Comparison of ENCODE assay signal across 9 cellular contexts in the genomic region with DNA sequence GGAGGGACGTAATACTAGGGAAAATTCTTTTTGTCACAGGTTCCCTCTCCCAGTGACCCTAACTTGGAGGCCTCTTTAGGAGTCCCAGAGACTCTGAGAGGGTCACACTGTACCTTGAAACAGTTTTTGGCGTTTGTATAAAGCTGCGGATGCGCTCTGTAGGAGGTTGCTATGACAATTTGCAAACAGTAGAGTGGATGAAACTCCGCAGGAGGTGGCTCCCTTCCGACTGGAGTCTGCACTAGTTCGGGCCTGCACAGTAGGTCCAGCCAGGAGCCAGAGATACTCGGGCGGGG. TPM values are rescaled to one million over a fixed set of nuclear protein-coding genes. Genes with fewer than 3 reads are reported as not detected.
DNase-seq lines count a peak whose midpoint lies in the region; ATAC-seq and TF ChIP-seq lines count a peak whose summit lies in the region.
"Had no signal": no experiment of that assay in that cellular context is flagged by ENCODE, and none has a peak within 500 bp of the region (broad histone marks: within the 10 kb centered on the region; RNA-seq: fewer than 3 reads in every experiment).

No MANE protein-coding gene starts in this region.

- no peak overlapping the region for H3K4me3 ChIP-seq in right atrium auricular region
- H3K4me3 ChIP-seq in skeletal muscle satellite cell (ENCODE audit: low read length): no peak overlapping the region

- H3K27me3 ChIP-seq in right atrium auricular region (no peaks in the 10 kb centered on the region), skeletal muscle satellite cell (ENCODE audit: control insufficient read depth, insufficient read depth, low read length) (no peaks in the 10 kb centered on the region)

- no peaks in the 10 kb centered on the region; the same call in 1 of the 2 replicates for H3K27me3 Mint-ChIP-seq in WTC11 (ENCODE audit: low read depth)

- ATAC-seq in WTC11: no peak; the same call in 1 of the 2 replicates

- H3K36me3 Mint-ChIP-seq in WTC11: peaks cover 3% of the 10 kb centered on the region

- peak overlapping the region; percentile 95 for H3K4me3 Mint-ChIP-seq in WTC11

- no peaks in the 10 kb centered on the region for H3K9me3 ChIP-seq in right atrium auricular region
- no peaks in the 10 kb centered on the region for H3K9me3 ChIP-seq in skeletal muscle satellite cell (replicated peaks; ENCODE audit: low read length)
- H3K9me3 ChIP-seq: neutrophil had no signal

- peak overlapping the region; percentile 97 for H3K4me2 ChIP-seq in skeletal muscle satellite cell (ENCODE audit: low read length)

- H3K36me3 ChIP-seq in right atrium auricular region (peaks cover 15% of the 10 kb centered on the region), skeletal muscle satellite cell (ENCODE audit: insufficient read depth, low read length) (no peaks in the 10 kb centered on the region)
- H3K36me3 ChIP-seq: neutrophil had no signal

- peaks cover 29% of the 10 kb centered on the region for H3K4me1 Mint-ChIP-seq in WTC11

- peak overlapping the region; percentile 90 for H3K9ac ChIP-seq in skeletal muscle satellite cell (ENCODE audit: low read depth, low read length)

- peaks cover 6% of the 10 kb centered on the region; the same call in 1 of the 2 replicates for H3K9me3 Mint-ChIP-seq in WTC11

- H3K4me1 ChIP-seq in right atrium auricular region: peaks cover 0 to 26% of the 10 kb centered on the region in 2 donors
- H3K4me1 ChIP-seq in skeletal muscle satellite cell (ENCODE audit: control insufficient read depth, insufficient read depth, low read length): peaks cover 30% of the 10 kb centered on the region

- H3K27ac ChIP-seq in right atrium auricular region: peak overlapping the region; percentile 95 to 99
- H3K27ac ChIP-seq: neutrophil had no signal

- TF ChIP-seq CTCF in WTC11 (IDR thresholded peaks at IDR 0.05) (no peak), right atrium auricular region (IDR thresholded peaks at IDR 0.05) (no peak)

- POLR2A ChIA-PET in WTC11 (lab: Charles Lee): interaction anchor here (1.0 to 1.5 kb wide), 4 partner anchors 12 to 291 kb away, joined by 3 to 5 read pairs (median 4); no protein-coding TSS in a partner anchor

- peak; percentile 47 for DNase-seq in NCI-H345 (lab: John Stamatoyannopoulos, UW)
- DNase-seq in NCI-H345 treated with DMSO at 0.1 percent for 48 hours (lab: John Stamatoyannopoulos, UW; ENCODE audit: unreplicated experiment): no peak
- DNase-seq in WTC11 (ENCODE audit: low spot score): peak; percentile 26
- no peak for DNase-seq in right atrium auricular region (ENCODE audit: low spot score)
- DNase-seq in NK-92 treated with Interleukin-12 subunit alpha and Interleukin-12 subunit beta, amount 100 ng/mL, for 24 hours (lab: John Stamatoyannopoulos, UW): no peak
- DNase-seq in stimulated activated naive CD4-positive, alpha-beta T cell treated with Interleukin-2 at 50 U/mL for 16 hours (lab: John Stamatoyannopoulos, UW): no peak
- DNase-seq in CD1c-positive myeloid dendritic cell (ENCODE audit: extremely low spot score): no peak

- peak overlapping the region; percentile 81; the same call in 1 of the 2 replicates for H3K27ac Mint-ChIP-seq in WTC11

- CTCF ChIA-PET in WTC11 (lab: Charles Lee): interaction anchor here (0.8 to 1.7 kb wide), 7 partner anchors 8 to 296 kb away, joined by 3 to 6 read pairs (median 3); no protein-coding TSS in a partner anchor

TF ChIP-seq in WTC11, 78 proteins besides CTCF, POLR2A, EP300 and RAD21:
- TF ChIP-seq ZNF423 (CRISPR knock-in tag; IDR thresholded peaks at IDR 0.05): no peak
- no peak for TF ChIP-seq NFE2L1 (CRISPR knock-in tag; IDR thresholded peaks at IDR 0.05)
- TF ChIP-seq, protein P1, sequence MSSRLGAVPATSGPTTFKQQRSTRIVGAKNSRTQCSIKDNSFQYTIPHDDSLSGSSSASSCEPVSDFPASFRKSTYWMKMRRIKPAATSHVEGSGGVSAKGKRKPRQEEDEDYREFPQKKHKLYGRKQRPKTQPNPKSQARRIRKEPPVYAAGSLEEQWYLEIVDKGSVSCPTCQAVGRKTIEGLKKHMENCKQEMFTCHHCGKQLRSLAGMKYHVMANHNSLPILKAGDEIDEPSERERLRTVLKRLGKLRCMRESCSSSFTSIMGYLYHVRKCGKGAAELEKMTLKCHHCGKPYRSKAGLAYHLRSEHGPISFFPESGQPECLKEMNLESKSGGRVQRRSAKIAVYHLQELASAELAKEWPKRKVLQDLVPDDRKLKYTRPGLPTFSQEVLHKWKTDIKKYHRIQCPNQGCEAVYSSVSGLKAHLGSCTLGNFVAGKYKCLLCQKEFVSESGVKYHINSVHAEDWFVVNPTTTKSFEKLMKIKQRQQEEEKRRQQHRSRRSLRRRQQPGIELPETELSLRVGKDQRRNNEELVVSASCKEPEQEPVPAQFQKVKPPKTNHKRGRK (CRISPR knock-in tag; IDR thresholded peaks at IDR 0.05; ENCODE audit: borderline replicate concordance): no peak
- peak; percentile 85; the same call in 1 of the 2 replicates for TF ChIP-seq ZNF121 (CRISPR knock-in tag; IDR thresholded peaks at IDR 0.05)
- no peak for TF ChIP-seq FOXJ3 (CRISPR knock-in tag; IDR thresholded peaks at IDR 0.05; ENCODE audit: borderline replicate concordance)
- no peak for TF ChIP-seq ZNF263 (CRISPR knock-in tag; IDR thresholded peaks at IDR 0.05; ENCODE audit: low read depth)
- TF ChIP-seq, protein P2, sequence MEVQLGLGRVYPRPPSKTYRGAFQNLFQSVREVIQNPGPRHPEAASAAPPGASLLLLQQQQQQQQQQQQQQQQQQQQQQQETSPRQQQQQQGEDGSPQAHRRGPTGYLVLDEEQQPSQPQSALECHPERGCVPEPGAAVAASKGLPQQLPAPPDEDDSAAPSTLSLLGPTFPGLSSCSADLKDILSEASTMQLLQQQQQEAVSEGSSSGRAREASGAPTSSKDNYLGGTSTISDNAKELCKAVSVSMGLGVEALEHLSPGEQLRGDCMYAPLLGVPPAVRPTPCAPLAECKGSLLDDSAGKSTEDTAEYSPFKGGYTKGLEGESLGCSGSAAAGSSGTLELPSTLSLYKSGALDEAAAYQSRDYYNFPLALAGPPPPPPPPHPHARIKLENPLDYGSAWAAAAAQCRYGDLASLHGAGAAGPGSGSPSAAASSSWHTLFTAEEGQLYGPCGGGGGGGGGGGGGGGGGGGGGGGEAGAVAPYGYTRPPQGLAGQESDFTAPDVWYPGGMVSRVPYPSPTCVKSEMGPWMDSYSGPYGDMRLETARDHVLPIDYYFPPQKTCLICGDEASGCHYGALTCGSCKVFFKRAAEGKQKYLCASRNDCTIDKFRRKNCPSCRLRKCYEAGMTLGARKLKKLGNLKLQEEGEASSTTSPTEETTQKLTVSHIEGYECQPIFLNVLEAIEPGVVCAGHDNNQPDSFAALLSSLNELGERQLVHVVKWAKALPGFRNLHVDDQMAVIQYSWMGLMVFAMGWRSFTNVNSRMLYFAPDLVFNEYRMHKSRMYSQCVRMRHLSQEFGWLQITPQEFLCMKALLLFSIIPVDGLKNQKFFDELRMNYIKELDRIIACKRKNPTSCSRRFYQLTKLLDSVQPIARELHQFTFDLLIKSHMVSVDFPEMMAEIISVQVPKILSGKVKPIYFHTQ (CRISPR knock-in tag; IDR thresholded peaks at IDR 0.05): no peak

RNA-seq across cellular contexts. Expression of gene DYRK2, which starts 1.3 kb away (rescaled TPM):
- 32.7 to 38.1 TPM (median 36.1 TPM) in 3 replicates for total RNA-seq in WTC11 (2021)
- 10 to 100 TPM; 55.1 to 86.6 TPM for total RNA-seq in right atrium auricular region
- 11.2 and 14.6 TPM in 2 replicates for total RNA-seq in skeletal muscle satellite cell (2012; rRNA removed)

Comparison
In these comparisons a context has a peak if more than half of its experiments do, and no peak if none do; other contexts are left out.
1. DNase-seq: peak in NCI-H345 (single experiment) and WTC11 (single experiment); none in NCI-H345 treated with DMSO at 0.1 percent for 48 hours (single experiment), right atrium auricular region (single experiment), NK-92 treated with Interleukin-12 subunit alpha and Interleukin-12 subunit beta, amount 100 ng/mL, for 24 hours (single experiment), stimulated activated naive CD4-positive, alpha-beta T cell treated with Interleukin-2 at 50 U/mL for 16 hours (single experiment) and CD1c-positive myeloid dendritic cell (single experiment).